Comparison of ENCODE assay signal across 10 cellular contexts in the genomic region with DNA sequence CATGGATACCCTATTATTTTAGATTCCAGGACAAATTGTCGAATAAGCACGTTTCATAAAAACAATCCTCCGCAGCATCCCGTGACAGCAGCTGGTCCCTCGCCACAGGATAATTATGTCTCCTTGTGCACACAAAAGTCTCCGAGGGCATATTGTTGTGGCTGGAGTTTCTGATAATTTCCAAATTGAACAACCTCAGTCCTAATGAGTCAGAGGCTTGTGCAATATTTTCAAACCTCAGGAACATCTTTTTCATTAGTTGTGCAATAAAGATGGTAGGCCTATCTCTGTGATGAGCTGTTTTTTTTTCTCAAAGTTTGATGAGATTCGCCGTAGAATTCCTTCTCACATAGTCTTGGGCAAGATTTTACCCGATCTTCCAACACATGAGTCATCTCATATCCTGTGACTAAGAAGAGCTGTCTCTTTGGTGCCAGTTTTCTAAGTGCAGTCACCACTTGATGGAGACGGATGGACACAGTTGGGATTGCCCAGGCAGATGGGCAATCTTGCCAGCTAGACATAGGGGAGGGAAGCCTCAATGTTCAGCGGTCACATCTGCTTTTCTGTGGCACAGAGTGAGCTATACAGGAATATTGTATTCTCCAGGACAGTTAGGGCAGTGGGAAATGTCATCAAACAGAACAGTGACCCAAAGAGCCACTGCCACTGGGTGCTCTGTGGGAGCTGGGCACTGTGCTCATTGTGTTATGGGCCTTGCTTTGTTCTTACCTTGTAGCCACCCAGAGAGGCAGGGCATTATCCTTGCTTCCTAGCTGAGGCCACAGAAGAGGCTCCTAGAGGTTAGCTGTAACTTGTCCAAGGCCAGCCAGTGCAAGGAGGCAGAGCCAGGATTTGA. TPM values are rescaled to one million over a fixed set of nuclear protein-coding genes. Genes with fewer than 3 reads are reported as not detected.
DNase-seq lines count a peak whose midpoint lies in the region; ATAC-seq and TF ChIP-seq lines count a peak whose summit lies in the region.
"Had no signal": no experiment of that assay in that cellular context is flagged by ENCODE, and none has a peak within 500 bp of the region (broad histone marks: within the 10 kb centered on the region; RNA-seq: fewer than 3 reads in every experiment).

No MANE protein-coding gene starts in this region.

- TF ChIP-seq POLR2A in esophagus squamous epithelium (IDR thresholded peaks at IDR 0.05) (no peak), prostate gland (IDR thresholded peaks at IDR 0.05) (no peak)

- no peak for ATAC-seq in activated naive CD4-positive, alpha-beta T cell treated with anti-CD3 and anti-CD28 coated beads, Interleukin-2, amount 50 U/mL, for 72 hours
- ATAC-seq in HG02759 (IDR thresholded peaks at IDR 0.05; ENCODE audit: unreplicated experiment) = no peak
- ATAC-seq: naive thymus-derived CD8-positive, alpha-beta T cell had no signal

- H3K27me3 ChIP-seq in BLaER1 treated with 17β-estradiol and CSF1 and Interleukin-3, amounts not matched to agents 10 nM and 100 nM = no peaks in the 10 kb centered on the region
- H3K27me3 ChIP-seq in esophagus squamous epithelium = peaks cover 0 to 13% (median 0%) of the 10 kb centered on the region in 4 donors
- no peaks in the 10 kb centered on the region for H3K27me3 ChIP-seq in osteoblast (ENCODE audit: insufficient read depth, low read length)
- H3K27me3 ChIP-seq in prostate gland (replicated peaks; ENCODE audit: insufficient read depth) = no peaks in the 10 kb centered on the region

- H3K79me2 ChIP-seq in osteoblast (ENCODE audit: insufficient read depth, low read length) = peaks cover 80% of the 10 kb centered on the region

- H2AFZ ChIP-seq in osteoblast (ENCODE audit: low read length) = no peak overlapping the region

- no peak overlapping the region for H3K4me3 ChIP-seq in BLaER1 treated with 17β-estradiol and CSF1 and Interleukin-3, amounts not matched to agents 10 nM and 100 nM
- H3K4me3 ChIP-seq in esophagus squamous epithelium (no peak overlapping the region), osteoblast (ENCODE audit: insufficient read depth, low read length) (peak overlapping the region; percentile 26), prostate gland (no peak overlapping the region)

- WGBS in esophagus squamous epithelium, 2 donors = 19 to 23% methylated on average over 11 of the region's 11 CpGs
- WGBS in prostate gland = 77% methylated on average over 11 of the region's 11 CpGs

- no peaks in the 10 kb centered on the region for H3K36me3 Mint-ChIP-seq in activated naive CD4-positive, alpha-beta T cell treated with anti-CD3 and anti-CD28 coated beads, Interleukin-2, amount 50 U/mL, for 72 hours
- H3K36me3 Mint-ChIP-seq: naive thymus-derived CD8-positive, alpha-beta T cell had no signal

- H3K9me3 ChIP-seq in BLaER1 treated with 17β-estradiol and CSF1 and Interleukin-3, amounts not matched to agents 10 nM and 100 nM (replicated peaks in 1 of 11) = peaks cover 0 to 18% (median 0%) of the 10 kb centered on the region in 11 experiments; a peak in 3 of 22 replicates
- H3K9me3 ChIP-seq in esophagus squamous epithelium = no peaks in the 10 kb centered on the region
- H3K9me3 ChIP-seq in osteoblast (ENCODE audit: low read depth, low read length) = no peaks in the 10 kb centered on the region
- no peaks in the 10 kb centered on the region for H3K9me3 ChIP-seq in prostate gland

- H3K4me1 ChIP-seq in BLaER1 treated with 17β-estradiol and CSF1 and Interleukin-3, amounts not matched to agents 10 nM and 100 nM = peaks cover 7 to 77% (median 48%) of the 10 kb centered on the region in 10 experiments
- H3K4me1 ChIP-seq in esophagus squamous epithelium (peaks cover 11 to 33% (median 18%) of the 10 kb centered on the region in 3 donors), osteoblast (ENCODE audit: insufficient read depth, low read length) (peaks cover 29% of the 10 kb centered on the region), prostate gland (replicated peaks) (no peaks in the 10 kb centered on the region)

- H3K27ac ChIP-seq in BLaER1 treated with 17β-estradiol and CSF1 and Interleukin-3, amounts not matched to agents 10 nM and 100 nM = peak overlapping the region in 10 of 11 experiments; percentile 67 to 87 (median 76); a peak in 20 of 22 replicates
- H3K27ac ChIP-seq in esophagus squamous epithelium (peak overlapping the region; percentile 38 to 86 (median 76)), osteoblast (ENCODE audit: low read depth, low read length) (peak overlapping the region; percentile 74), prostate gland (peak overlapping the region in 1 of 2 donors; percentile 18)

- peak; percentile 75 for DNase-seq in NOMO-1 treated with dmso at 0.1 percent for 144 hours (lab: John Stamatoyannopoulos, UW; ENCODE audit: unreplicated experiment)
- DNase-seq in esophagus squamous epithelium (lab: John Stamatoyannopoulos, UW) = no peak
- peak; percentile 96 for DNase-seq in osteoblast (ENCODE audit: insufficient read length, low spot score, missing footprints)
- no peak for DNase-seq in activated naive CD4-positive, alpha-beta T cell treated with anti-CD3 and anti-CD28 coated beads, Interleukin-2, amount 50 U/mL, for 72 hours (ENCODE audit: low spot score in 2 of 2)
- DNase-seq in prostate gland (ENCODE audit: low spot score) = no peak
- no peak for DNase-seq in NAMALWA (ENCODE audit: low spot score)
- DNase-seq: activated gamma-delta T cell; naive thymus-derived CD8-positive, alpha-beta T cell had no signal

- intact Hi-C loops in esophagus squamous epithelium (cut with DNase I) (no loop called here), prostate gland (cut with DNase I) (loop anchor here (10.0 kb wide), 1 partner anchor 96 kb away; a partner anchor contains a TSS)

- no peaks in the 10 kb centered on the region for H4K20me1 ChIP-seq in BLaER1 treated with 17β-estradiol and CSF1 and Interleukin-3, amounts not matched to agents 10 nM and 100 nM
- H4K20me1 ChIP-seq in osteoblast (ENCODE audit: insufficient read depth, low read length) = peaks cover 35% of the 10 kb centered on the region

- H3K9me3 Mint-ChIP-seq in activated naive CD4-positive, alpha-beta T cell treated with anti-CD3 and anti-CD28 coated beads, Interleukin-2, amount 50 U/mL, for 72 hours = no peaks in the 10 kb centered on the region
- H3K9me3 Mint-ChIP-seq: naive thymus-derived CD8-positive, alpha-beta T cell had no signal

- no peak overlapping the region for H3K27ac Mint-ChIP-seq in activated naive CD4-positive, alpha-beta T cell treated with anti-CD3 and anti-CD28 coated beads, Interleukin-2, amount 50 U/mL, for 72 hours
- H3K27ac Mint-ChIP-seq: naive thymus-derived CD8-positive, alpha-beta T cell had no signal

- H3K9ac ChIP-seq in BLaER1 treated with 17β-estradiol and CSF1 and Interleukin-3, amounts not matched to agents 10 nM and 100 nM = peak overlapping the region in 9 of 11 experiments; percentile 12 to 68 (median 50); a peak in 11 of 22 replicates

- H3K36me3 ChIP-seq in BLaER1 treated with 17β-estradiol and CSF1 and Interleukin-3, amounts not matched to agents 10 nM and 100 nM = no peaks in the 10 kb centered on the region
- H3K36me3 ChIP-seq in esophagus squamous epithelium = no peaks in the 10 kb centered on the region
- peaks cover 5% of the 10 kb centered on the region for H3K36me3 ChIP-seq in osteoblast (ENCODE audit: insufficient read depth, low read length)
- H3K36me3 ChIP-seq in prostate gland = no peaks in the 10 kb centered on the region

- H3K4me2 ChIP-seq in BLaER1 treated with 17β-estradiol and CSF1 and Interleukin-3, amounts not matched to agents 10 nM and 100 nM = peak overlapping the region in 9 of 11 experiments; percentile 32 to 66 (median 61); a peak in 15 of 22 replicates
- H3K4me2 ChIP-seq in osteoblast (ENCODE audit: insufficient read depth, low read length) = peak overlapping the region; percentile 62

- TF ChIP-seq CTCF in esophagus squamous epithelium (IDR thresholded peaks at IDR 0.05) = no peak
- TF ChIP-seq CTCF in osteoblast (IDR thresholded peaks at IDR 0.05; ENCODE audit: extremely low read depth, low read depth, low read length) = peak; percentile 21
- no peak for TF ChIP-seq CTCF in prostate gland (IDR thresholded peaks at IDR 0.05)

RNA-seq across cellular contexts. Expression of a gene that starts 7.8 kb away (rescaled TPM):
- total RNA-seq in esophagus squamous epithelium (10 to 100 TPM in 3 of 4 donors, 1 to 10 TPM in 1; 6.3 to 62.2 (median 25.8) TPM), osteoblast (392 and 413 TPM in 2 replicates), prostate gland (10 to 100 TPM; 41.4 to 61.8 TPM)
- total RNA-seq in activated naive CD4-positive, alpha-beta T cell treated with anti-CD3 and anti-CD28 coated beads, Interleukin-2, amount 50 U/mL, for 72 hours = not detected
- total RNA-seq: naive thymus-derived CD8-positive, alpha-beta T cell had no signal

RNA-seq across cellular contexts. Expression of a gene that starts 14.7 kb away (rescaled TPM):
- not detected for total RNA-seq in esophagus squamous epithelium
- not detected in 2 replicates for total RNA-seq in osteoblast
- under 1 TPM in 1 of 2 donors, not detected in 1; 0.43 TPM for total RNA-seq in activated naive CD4-positive, alpha-beta T cell treated with anti-CD3 and anti-CD28 coated beads, Interleukin-2, amount 50 U/mL, for 72 hours
- total RNA-seq in prostate gland = 1 to 10 TPM in 1 of 2 donors, not detected in 1; 1.1 TPM
- total RNA-seq: naive thymus-derived CD8-positive, alpha-beta T cell had no signal

Comparison
In these comparisons a context has a peak if more than half of its experiments do, and no peak if none do; other contexts are left out.
1. DNase-seq: peak in NOMO-1 treated with dmso at 0.1 percent for 144 hours (single experiment) and osteoblast (single experiment); none in esophagus squamous epithelium (single experiment), activated naive CD4-positive, alpha-beta T cell treated with anti-CD3 and anti-CD28 coated beads, Interleukin-2, amount 50 U/mL, for 72 hours (0 of 2), prostate gland (single experiment) and NAMALWA (single experiment).
2. RNA of a gene that starts 7.8 kb away (total RNA-seq): 392 to 413 TPM in osteoblast, 41.4 to 61.8 TPM in prostate gland and 6.3 to 62.2 TPM in esophagus squamous epithelium; not detected in activated naive CD4-positive, alpha-beta T cell treated with anti-CD3 and anti-CD28 coated beads, Interleukin-2, amount 50 U/mL, for 72 hours; every median in the first group is over 4 times any median in the second.